10 cellular contexts compared by ENCODE assay signal in the genomic region with DNA sequence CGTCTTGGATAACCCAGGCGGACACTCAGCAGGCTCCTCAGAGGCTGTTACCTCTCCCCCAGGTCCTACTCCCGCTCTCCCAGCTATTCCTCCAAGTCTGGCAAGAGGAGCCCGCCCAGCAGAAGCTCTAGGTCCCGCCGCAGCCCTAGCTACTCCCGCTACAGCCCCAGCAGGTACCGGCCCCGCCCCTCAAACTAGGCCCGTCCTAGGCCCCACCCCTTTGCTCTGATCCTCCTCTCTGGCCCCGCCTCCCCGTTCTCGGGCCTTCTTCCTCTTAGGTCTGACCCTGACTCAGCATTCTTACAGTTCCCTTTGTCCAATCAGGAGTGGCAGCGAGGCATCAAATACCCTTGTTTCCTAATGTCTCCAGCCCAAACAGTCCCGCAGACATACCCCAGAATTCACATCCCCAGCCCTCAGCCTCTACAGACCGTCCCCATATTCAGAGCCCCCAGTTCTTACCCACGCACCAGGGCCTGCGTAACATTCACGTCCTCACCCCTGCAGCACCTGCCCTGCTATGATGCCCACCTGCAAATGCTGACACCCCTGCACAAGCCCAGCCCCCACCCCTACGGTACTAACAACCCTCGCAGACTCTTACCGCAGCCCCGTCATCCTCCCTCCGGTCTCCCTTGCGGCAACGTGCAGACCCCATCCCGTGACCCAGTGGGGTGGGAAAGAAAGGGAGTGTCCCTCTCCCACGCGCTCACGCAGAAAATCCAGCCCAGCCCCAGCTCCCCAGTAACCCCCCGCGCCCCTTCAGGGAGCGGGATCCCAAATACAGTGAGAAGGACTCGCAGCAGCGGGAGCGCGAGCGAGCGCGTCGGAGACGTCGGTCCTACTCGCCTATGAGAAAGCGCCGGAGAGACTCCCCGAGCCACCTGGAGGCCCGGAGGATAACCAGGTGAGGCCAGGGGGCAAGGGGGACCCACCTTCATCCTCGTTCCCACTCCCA. TPM values are rescaled to one million over a fixed set of nuclear protein-coding genes. Genes with fewer than 3 reads are reported as not detected.
A peak's percentile ranks its signal among the peaks of the same experiment; 100 is the strongest.
DNase-seq lines count a peak whose midpoint lies in the region; ATAC-seq and TF ChIP-seq lines count a peak whose summit lies in the region.
"Had no signal": no experiment of that assay in that cellular context is flagged by ENCODE, and none has a peak within 500 bp of the region (broad histone marks: within the 10 kb centered on the region; RNA-seq: fewer than 3 reads in every experiment).

No MANE protein-coding gene starts in this region.

- H3K9me3 Mint-ChIP-seq in H9 = peaks cover 12 to 13% of the 10 kb centered on the region in 2 experiments; a peak in 4 of 5 replicates

- H3T11ph ChIP-seq in H9 (ENCODE audit: low read length) = no peak overlapping the region

- peak; percentile 99 for DNase-seq in H9
- peak in 6 of 7 donors; percentile 31 to 55 (median 38) for DNase-seq in adrenal gland
- DNase-seq in iPS-NIHi11 (ENCODE audit: low spot score) = peak; percentile 90
- DNase-seq in spleen = peak; percentile 72
- no peak for DNase-seq in coronary artery (ENCODE audit: low spot score)
- no peak for DNase-seq in foreskin fibroblast

- H3K18ac ChIP-seq in H9 (ENCODE audit: insufficient read length, low read depth, low read length) = peak overlapping the region; percentile 95

- peak overlapping the region; percentile 94 for H4K5ac ChIP-seq in H9 (ENCODE audit: insufficient read length, low read depth, low read length)

- peak overlapping the region; percentile 98 for H2BK12ac ChIP-seq in H9 (ENCODE audit: insufficient read length, low read depth, low read length)

- no peaks in the 10 kb centered on the region for H3K79me1 ChIP-seq in H9 (ENCODE audit: insufficient read depth, low read depth, low read length, poor library complexity, severe bottlenecking)

- no peaks in the 10 kb centered on the region for H3K79me2 ChIP-seq in H9 (ENCODE audit: insufficient read depth, low read length)

- peak overlapping the region; percentile 68; the same call in 1 of the 2 replicates for H3K4ac ChIP-seq in H9 (ENCODE audit: low read depth, low read length)

- peak overlapping the region; percentile 98 for H2BK5ac ChIP-seq in H9 (ENCODE audit: insufficient read length, low read length)

- H3K36me3 ChIP-seq in adrenal gland (replicated peaks in 1 of 2) = no peaks in the 10 kb centered on the region
- H3K36me3 ChIP-seq in spleen = no peaks in the 10 kb centered on the region
- H3K36me3 ChIP-seq: suprapubic skin had no signal

- H3K4me3 ChIP-seq in adrenal gland = no peak overlapping the region
- H3K4me3 ChIP-seq in spleen = peak overlapping the region in 1 of 8 donors; percentile 11
- H3K4me3 ChIP-seq in coronary artery = no peak overlapping the region
- H3K4me3 ChIP-seq in foreskin fibroblast (ENCODE audit: low read depth in 1 of 2, low read length in 2 of 2) = no peak overlapping the region
- H3K4me3 ChIP-seq: suprapubic skin had no signal

- H2BK15ac ChIP-seq in H9 (ENCODE audit: low read depth, low read length) = no peak overlapping the region

- peak overlapping the region; percentile 96 for H3K9ac ChIP-seq in H9 (ENCODE audit: extremely low read depth, insufficient read length, low read length)

- peaks cover 4% of the 10 kb centered on the region; the same call in 1 of the 2 replicates for H3K4me1 ChIP-seq in H9 (ENCODE audit: insufficient read depth, low read length)
- H3K4me1 ChIP-seq in adrenal gland (replicated peaks in 1 of 2) = no peaks in the 10 kb centered on the region
- H3K4me1 ChIP-seq in spleen = no peaks in the 10 kb centered on the region

- H4K20me1 ChIP-seq in H9 (ENCODE audit: control insufficient read depth, insufficient read depth, insufficient read length) = no peaks in the 10 kb centered on the region

- H3K36me3 Mint-ChIP-seq in H9 (ENCODE audit: insufficient read depth in 1 of 3, low read depth in 3 of 3) = peaks cover 25 to 34% (median 29%) of the 10 kb centered on the region in 3 experiments

- no peaks in the 10 kb centered on the region for H3K27me3 ChIP-seq in H9 (ENCODE audit: insufficient read depth, low read length)
- no peaks in the 10 kb centered on the region for H3K27me3 ChIP-seq in adrenal gland
- H3K27me3 ChIP-seq in spleen (replicated peaks in 1 of 7) = peaks cover 0 to 16% (median 0%) of the 10 kb centered on the region in 7 donors

- H3K4me1 Mint-ChIP-seq in H9 = peaks cover 20 to 28% of the 10 kb centered on the region in 2 experiments

- H3K14ac ChIP-seq in H9 (ENCODE audit: insufficient read depth, low read length) = peak overlapping the region; percentile 93

- H3K23me2 ChIP-seq in H9 (ENCODE audit: insufficient read length, low read depth, low read length, poor library complexity, severe bottlenecking) = peaks cover 13% of the 10 kb centered on the region

- peak overlapping the region; percentile 83 for H2BK120ac ChIP-seq in H9 (ENCODE audit: low read depth, low read length, poor library complexity, severe bottlenecking)

- ATAC-seq in GM19324 (IDR thresholded peaks at IDR 0.05; ENCODE audit: low FRiP score, unreplicated experiment) = no peak
- ATAC-seq in GM21737 (IDR thresholded peaks at IDR 0.05; ENCODE audit: unreplicated experiment) = no peak

- peak overlapping the region; percentile 45 for H3K56ac ChIP-seq in H9 (ENCODE audit: insufficient read length, low read depth, low read length)

- no peak overlapping the region for H2BK20ac ChIP-seq in H9 (ENCODE audit: low read depth, low read length, poor library complexity, severe bottlenecking)

- TF ChIP-seq CTCF in H9 (conservative IDR thresholded peaks at IDR 0.05) (no peak), adrenal gland (IDR thresholded peaks at IDR 0.05) (no peak), spleen (IDR thresholded peaks at IDR 0.05 in 8 of 11, conservative IDR thresholded peaks at IDR 0.05 in 3 of 11) (no peak), coronary artery (IDR thresholded peaks at IDR 0.05) (no peak), foreskin fibroblast (IDR thresholded peaks at IDR 0.05; ENCODE audit: low read depth, low read length) (no peak)

- H2AFZ ChIP-seq in H9 (ENCODE audit: low read length) = no peak overlapping the region

- peak overlapping the region; percentile 96 for H3K27ac ChIP-seq in H9 (ENCODE audit: insufficient read length, low read depth, low read length)
- no peak overlapping the region for H3K27ac ChIP-seq in adrenal gland
- H3K27ac ChIP-seq in spleen = no peak overlapping the region
- no peak overlapping the region for H3K27ac ChIP-seq in coronary artery
- H3K27ac ChIP-seq: suprapubic skin had no signal

- H3K23ac ChIP-seq in H9 (ENCODE audit: insufficient read length, low read depth, low read length) = no peak overlapping the region

- H3K27ac Mint-ChIP-seq in H9 = peak overlapping the region; percentile 99 to 100 (median 100)

- H3K4me2 ChIP-seq in H9 (ENCODE audit: insufficient read depth, insufficient read length, low read length) = peak overlapping the region; percentile 93

- H4K8ac ChIP-seq in H9 (replicated peaks; ENCODE audit: insufficient read length, low read depth, low read length) = peak overlapping the region; percentile 97

- H3K27me3 Mint-ChIP-seq in H9 (ENCODE audit: low read depth) = no peaks in the 10 kb centered on the region; the same call in 1 of the 2 replicates

- no CpG with 5 or more reads among the region's 49 CpGs for WGBS in H9 (ENCODE audit: extremely low coverage, insufficient read length, low lambda C conversion rate)
- WGBS in adrenal gland, 4 donors = 26 to 42% (median 29%) methylated on average over 37 to 49 of the region's 49 CpGs
- 28 to 59% (median 33%) methylated on average over 49 of the region's 49 CpGs for WGBS in spleen, 5 donors

- H2AK5ac ChIP-seq in H9 (ENCODE audit: insufficient read length, low read length) = no peak overlapping the region

- no peak for TF ChIP-seq POLR2A in adrenal gland (IDR thresholded peaks at IDR 0.05)
- TF ChIP-seq POLR2A in spleen (IDR thresholded peaks at IDR 0.05) = no peak

- intact Hi-C loops in adrenal gland (cut with DNase I) (no loop called here), spleen (cut with DNase I; ENCODE audit: low total_unique reads) (no loop called here)

- H3K9me3 ChIP-seq in H9 (ENCODE audit: control insufficient read depth, low read depth, low read length) (peaks cover 7% of the 10 kb centered on the region), adrenal gland (replicated peaks in 1 of 3) (peaks cover 0 to 8% (median 0%) of the 10 kb centered on the region in 3 donors), spleen (peaks cover 0 to 38% (median 14%) of the 10 kb centered on the region in 8 donors)
- H3K9me3 ChIP-seq: suprapubic skin had no signal

- H3K4me3 Mint-ChIP-seq in H9 = peak overlapping the region; percentile 88 to 89

- peak overlapping the region; percentile 97 for H4K91ac ChIP-seq in H9 (ENCODE audit: insufficient read length, low read depth, low read length)

RNA-seq across cellular contexts. Expression of a gene that starts 25.0 kb away (rescaled TPM):
- total RNA-seq in H9 (2021) (3.0 and 3.2 TPM in 2 replicates), adrenal gland (10 to 100 TPM in 6 of 8 donors, 1 to 10 TPM in 2; 4.0 to 27.8 (median 15.0) TPM), spleen (100 to 1,000 TPM in 1 of 7 donors, 10 to 100 TPM in 6; 38.3 to 109 (median 56.8) TPM)
- polyA plus RNA-seq in adrenal gland (10 to 100 TPM in 2 of 3 donors, 1 to 10 TPM in 1; 8.6 to 15.6 (median 10.2) TPM), spleen (10 to 100 TPM; 14.1 to 44.7 (median 22.2) TPM)
- total RNA-seq: mononuclear cell had no signal

Comparison
In these comparisons a context has a peak if more than half of its experiments do, and no peak if none do; other contexts are left out.
1. DNase-seq: peak in H9 (single experiment), adrenal gland (6 of 7), iPS-NIHi11 (single experiment) and spleen (single experiment); none in coronary artery (single experiment) and foreskin fibroblast (0 of 2).